In genomic region chr5:94849821-94850736, GRCh38 we compare ENCODE assay signal across 8 cellular contexts.
A peak's percentile ranks its signal among the peaks of the same experiment; 100 is the strongest.
DNase-seq lines count a peak whose midpoint lies in the region; ATAC-seq lines count a peak whose summit lies in the region.

No MANE protein-coding gene starts in this region.

- H3K9ac ChIP-seq in adipocyte (ENCODE audit: low read length): no peak overlapping the region

- peak overlapping the region in 1 of 2 donors; percentile 73 for H3K27ac Mint-ChIP-seq in stimulated activated naive CD8-positive, alpha-beta T cell treated with anti-CD3 and anti-CD28 coated beads, Interleukin-15, amount 100 ng/mL, for 72 hours

- no peak overlapping the region for H3K4me3 ChIP-seq in adipocyte (ENCODE audit: low read length)

- no peaks in the 10 kb centered on the region for H3K27me3 Mint-ChIP-seq in stimulated activated naive CD8-positive, alpha-beta T cell treated with anti-CD3 and anti-CD28 coated beads, Interleukin-15, amount 100 ng/mL, for 72 hours

- DNase-seq in activated CD4-positive, CD25-positive, alpha-beta regulatory T cell treated with anti-CD3 and anti-CD28 coated beads, Interleukin-2, amount 50 U/mL, for 16 hours (ENCODE audit: low read depth, low spot score): peak; percentile 8
- DNase-seq in activated CD4-positive, CD25-positive, alpha-beta regulatory T cell treated with anti-CD3 and anti-CD28 coated beads, Interleukin-2, amount 50 U/mL, for 72 hours: no peak
- peak; percentile 88 for DNase-seq in NCI-H69 (lab: John Stamatoyannopoulos, UW)
- peak; percentile 74 for DNase-seq in adipocyte (ENCODE audit: low read depth)
- DNase-seq in iPS-NIHi7 (ENCODE audit: extremely low spot score): peak; percentile 55
- peak; percentile 15 to 29 for DNase-seq in stimulated activated naive CD8-positive, alpha-beta T cell treated with anti-CD3 and anti-CD28 coated beads, Interleukin-15, amount 100 ng/mL, for 72 hours

- no peaks in the 10 kb centered on the region for H3K9me3 Mint-ChIP-seq in stimulated activated naive CD8-positive, alpha-beta T cell treated with anti-CD3 and anti-CD28 coated beads, Interleukin-15, amount 100 ng/mL, for 72 hours

- H3K36me3 ChIP-seq in adipocyte (ENCODE audit: control insufficient read depth, insufficient read depth, low read length, severe bottlenecking): peaks cover 9% of the 10 kb centered on the region

- ATAC-seq in GM19395 (IDR thresholded peaks at IDR 0.05; ENCODE audit: unreplicated experiment) (peak; percentile 95), HG03280 (IDR thresholded peaks at IDR 0.05; ENCODE audit: unreplicated experiment) (peak; percentile 95)
- ATAC-seq in stimulated activated naive CD8-positive, alpha-beta T cell treated with anti-CD3 and anti-CD28 coated beads, Interleukin-15, amount 100 ng/mL, for 72 hours: peak; percentile 90

- H3K4me3 Mint-ChIP-seq in stimulated activated naive CD8-positive, alpha-beta T cell treated with anti-CD3 and anti-CD28 coated beads, Interleukin-15, amount 100 ng/mL, for 72 hours: no peak overlapping the region

- H3K4me1 Mint-ChIP-seq in stimulated activated naive CD8-positive, alpha-beta T cell treated with anti-CD3 and anti-CD28 coated beads, Interleukin-15, amount 100 ng/mL, for 72 hours: peaks cover 10% of the 10 kb centered on the region

- H3K9me3 ChIP-seq in adipocyte (ENCODE audit: control insufficient read depth, low read length): no peaks in the 10 kb centered on the region

- peaks cover 5% of the 10 kb centered on the region for H3K4me1 ChIP-seq in adipocyte (ENCODE audit: control insufficient read depth, insufficient read depth, low read length)

- no peaks in the 10 kb centered on the region for H3K27me3 ChIP-seq in adipocyte (replicated peaks; ENCODE audit: control insufficient read depth, insufficient read depth, low read length)
